Comparison of ENCODE assay signal across 11 cellular contexts in the genomic region with DNA sequence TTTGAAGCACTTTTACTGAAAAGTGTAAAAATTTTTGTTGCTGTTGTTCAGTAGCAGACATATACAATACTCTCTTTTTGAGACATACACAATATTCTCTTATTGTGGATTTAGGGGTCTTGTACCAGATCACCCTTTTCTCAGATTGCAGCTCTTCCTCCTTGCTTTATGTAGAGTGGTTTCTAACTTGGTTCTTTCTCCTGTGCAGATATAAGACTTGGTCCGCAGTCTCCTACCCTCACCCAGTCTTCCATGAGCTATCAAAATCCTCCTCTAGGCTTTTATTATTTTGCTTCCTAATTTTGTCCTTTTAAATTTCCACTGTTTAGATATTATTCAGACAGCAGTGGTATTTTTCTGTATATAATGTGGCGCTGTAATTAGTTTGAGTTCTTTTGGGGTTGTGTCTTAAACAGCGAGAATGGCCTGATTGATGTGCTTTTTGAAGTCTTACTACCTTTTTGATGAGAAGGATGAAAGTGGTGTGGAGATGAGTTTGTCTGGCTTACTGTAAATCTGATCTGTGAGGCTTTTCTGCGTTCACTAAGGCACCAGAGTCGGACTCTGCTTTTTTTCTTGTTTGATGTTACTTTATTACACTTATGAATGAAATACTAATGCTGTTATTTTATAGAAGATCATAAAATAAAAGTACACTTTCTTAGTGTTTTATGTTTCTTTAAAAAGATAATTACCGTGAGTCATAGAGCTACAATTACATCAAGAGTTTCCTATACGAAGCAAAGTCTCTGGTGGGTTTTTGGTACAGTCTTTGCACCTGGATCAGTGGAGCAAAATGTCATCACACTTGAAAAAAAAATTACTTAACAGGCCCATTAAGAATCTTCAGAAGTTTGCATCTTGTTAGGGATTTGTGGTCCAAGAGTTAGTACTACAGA. TPM values are rescaled to one million over a fixed set of nuclear protein-coding genes. Genes with fewer than 3 reads are reported as not detected.
DNase-seq lines count a peak whose midpoint lies in the region; ATAC-seq and TF ChIP-seq lines count a peak whose summit lies in the region.
"Had no signal": no experiment of that assay in that cellular context is flagged by ENCODE, and none has a peak within 500 bp of the region (broad histone marks: within the 10 kb centered on the region; RNA-seq: fewer than 3 reads in every experiment).

No MANE protein-coding gene starts in this region.

- no peaks in the 10 kb centered on the region for H3K9me3 Mint-ChIP-seq in stimulated activated naive CD8-positive, alpha-beta T cell treated with anti-CD3 and anti-CD28 coated beads, Interleukin-15, Interleukin-2, amounts not matched to agents 100 ng/mL and 50 ng/mL, for 24 hours

- intact Hi-C loops in body of pancreas (cut with DNase I) = no loop called here

- peak overlapping the region; percentile 47 for H3K27ac Mint-ChIP-seq in stimulated activated naive CD8-positive, alpha-beta T cell treated with anti-CD3 and anti-CD28 coated beads, Interleukin-15, Interleukin-2, amounts not matched to agents 100 ng/mL and 50 ng/mL, for 24 hours

- H3K9me3 ChIP-seq in body of pancreas = no peaks in the 10 kb centered on the region
- no peaks in the 10 kb centered on the region for H3K9me3 ChIP-seq in mucosa of rectum (ENCODE audit: control insufficient read depth in 2 of 2, low read length in 2 of 2)

- ATAC-seq in stimulated activated naive CD8-positive, alpha-beta T cell treated with anti-CD3 and anti-CD28 coated beads, Interleukin-15, Interleukin-2, amounts not matched to agents 100 U/mL and 50 U/mL, for 24 hours = no peak
- ATAC-seq in body of pancreas = no peak
- no peak for ATAC-seq in SK-N-SH treated with all-trans-retinoic acid at 6 μM for 48 hours
- ATAC-seq in HG03342 (IDR thresholded peaks at IDR 0.05; ENCODE audit: unreplicated experiment) = no peak

- peaks cover 95% of the 10 kb centered on the region for H3K4me1 ChIP-seq in body of pancreas
- H3K4me1 ChIP-seq in mucosa of rectum (ENCODE audit: control insufficient read depth in 2 of 2, insufficient read depth in 2 of 2, low read length in 2 of 2) = peaks cover 41 to 68% of the 10 kb centered on the region in 2 donors

- TF ChIP-seq CTCF in body of pancreas (IDR thresholded peaks at IDR 0.05) = no peak

- peaks cover 48% of the 10 kb centered on the region for H3K4me1 Mint-ChIP-seq in stimulated activated naive CD8-positive, alpha-beta T cell treated with anti-CD3 and anti-CD28 coated beads, Interleukin-15, Interleukin-2, amounts not matched to agents 100 ng/mL and 50 ng/mL, for 24 hours (ENCODE audit: low read depth)

- H3K27me3 Mint-ChIP-seq in stimulated activated naive CD8-positive, alpha-beta T cell treated with anti-CD3 and anti-CD28 coated beads, Interleukin-15, Interleukin-2, amounts not matched to agents 100 ng/mL and 50 ng/mL, for 24 hours = no peaks in the 10 kb centered on the region

- H3K27ac ChIP-seq in body of pancreas (peak overlapping the region; percentile 71 to 86 (median 78)), mucosa of rectum (ENCODE audit: low read depth in 2 of 2, low read length in 2 of 2) (peak overlapping the region; percentile 85)

- H3K27me3 ChIP-seq in body of pancreas = no peaks in the 10 kb centered on the region
- H3K27me3 ChIP-seq in mucosa of rectum (ENCODE audit: control insufficient read depth in 2 of 2, insufficient read depth in 2 of 2, low read length in 2 of 2) = no peaks in the 10 kb centered on the region

- no peak overlapping the region for H3K4me3 Mint-ChIP-seq in stimulated activated naive CD8-positive, alpha-beta T cell treated with anti-CD3 and anti-CD28 coated beads, Interleukin-15, Interleukin-2, amounts not matched to agents 100 ng/mL and 50 ng/mL, for 24 hours

- H3K36me3 ChIP-seq in body of pancreas (replicated peaks in 1 of 2; ENCODE audit: insufficient read depth in 1 of 2, low read depth in 2 of 2) (no peaks in the 10 kb centered on the region), mucosa of rectum (ENCODE audit: control insufficient read depth in 2 of 2, insufficient read depth in 2 of 2, low read length in 2 of 2) (no peaks in the 10 kb centered on the region)

- WGBS in body of pancreas, 2 donors = 61 to 66% methylated on average over 7 of the region's 7 CpGs

- no peak for TF ChIP-seq POLR2A in body of pancreas (IDR thresholded peaks at IDR 0.05)

- peaks cover 19% of the 10 kb centered on the region for H3K36me3 Mint-ChIP-seq in stimulated activated naive CD8-positive, alpha-beta T cell treated with anti-CD3 and anti-CD28 coated beads, Interleukin-15, Interleukin-2, amounts not matched to agents 100 ng/mL and 50 ng/mL, for 24 hours (ENCODE audit: low read depth)

- H3K9ac ChIP-seq in mucosa of rectum (ENCODE audit: low read depth in 1 of 2, low read length in 2 of 2) = peak overlapping the region in 1 of 2 donors; percentile 19

- no peak for DNase-seq in stimulated activated naive CD8-positive, alpha-beta T cell treated with anti-CD3 and anti-CD28 coated beads, Interleukin-15, Interleukin-2, amounts not matched to agents 100 U/mL and 50 U/mL, for 24 hours
- no peak for DNase-seq in body of pancreas
- no peak for DNase-seq in islet precursor cell
- no peak for DNase-seq in DMS 273 (lab: John Stamatoyannopoulos, UW; ENCODE audit: unreplicated experiment)
- DNase-seq: NCI-H1694 treated with DMSO at 0.1 percent for 48 hours, NCI-H510A, RPMI8226 had no signal

- no peak overlapping the region for H3K4me3 ChIP-seq in body of pancreas
- peak overlapping the region in 1 of 2 donors; percentile 37 for H3K4me3 ChIP-seq in mucosa of rectum (ENCODE audit: low read length in 2 of 2)

TF ChIP-seq in SK-N-SH treated with all-trans-retinoic acid at 6 μM for 48 hours, 23 proteins besides CTCF, POLR2A, EP300 and RAD21:
- TF ChIP-seq TCF4 (CRISPR knock-in tag; IDR thresholded peaks at IDR 0.05; ENCODE audit: borderline replicate concordance) (no peak), BACH2 (CRISPR knock-in tag; IDR thresholded peaks at IDR 0.05; ENCODE audit: borderline replicate concordance) (no peak), ZFP30 (CRISPR knock-in tag; IDR thresholded peaks at IDR 0.05) (no peak)
- TF ChIP-seq, protein P1, sequence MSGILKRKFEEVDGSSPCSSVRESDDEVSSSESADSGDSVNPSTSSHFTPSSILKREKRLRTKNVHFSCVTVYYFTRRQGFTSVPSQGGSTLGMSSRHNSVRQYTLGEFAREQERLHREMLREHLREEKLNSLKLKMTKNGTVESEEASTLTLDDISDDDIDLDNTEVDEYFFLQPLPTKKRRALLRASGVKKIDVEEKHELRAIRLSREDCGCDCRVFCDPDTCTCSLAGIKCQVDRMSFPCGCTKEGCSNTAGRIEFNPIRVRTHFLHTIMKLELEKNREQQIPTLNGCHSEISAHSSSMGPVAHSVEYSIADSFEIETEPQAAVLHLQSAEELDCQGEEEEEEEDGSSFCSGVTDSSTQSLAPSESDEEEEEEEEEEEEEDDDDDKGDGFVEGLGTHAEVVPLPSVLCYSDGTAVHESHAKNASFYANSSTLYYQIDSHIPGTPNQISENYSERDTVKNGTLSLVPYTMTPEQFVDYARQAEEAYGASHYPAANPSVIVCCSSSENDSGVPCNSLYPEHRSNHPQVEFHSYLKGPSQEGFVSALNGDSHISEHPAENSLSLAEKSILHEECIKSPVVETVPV (CRISPR knock-in tag; IDR thresholded peaks at IDR 0.05) = no peak
TF ChIP-seq in SK-N-SH treated with all-trans-retinoic acid at 6 μM for 48 hours: peak in this region for 0.

RNA-seq across cellular contexts. Expression of a gene that starts 27.8 kb away (rescaled TPM):
- 10 to 100 TPM; 64.3 to 86.0 TPM for total RNA-seq in body of pancreas
